ENCODE assay signal across 17 cellular contexts in the genomic region with DNA sequence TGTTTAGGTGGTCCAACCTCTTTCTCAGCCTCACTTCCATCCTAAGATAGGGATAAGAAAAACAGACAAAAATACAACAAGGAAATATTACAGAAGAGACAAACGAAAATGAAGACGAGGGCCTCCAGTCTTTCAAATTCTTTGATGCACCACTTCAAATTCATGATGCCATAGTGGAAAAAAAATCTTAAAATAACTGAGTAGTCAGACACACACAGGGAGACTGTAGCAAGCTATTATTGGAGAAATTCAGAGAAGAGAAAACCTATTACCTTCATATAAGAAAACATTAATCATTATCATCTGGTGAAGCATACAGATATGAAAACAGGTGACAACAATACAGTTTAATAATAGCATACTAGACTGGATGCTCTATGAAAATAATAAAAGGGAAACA.
DNase-seq lines count a peak whose midpoint lies in the region; ATAC-seq and TF ChIP-seq lines count a peak whose summit lies in the region.
"Had no signal": no experiment of that assay in that cellular context is flagged by ENCODE, and none has a peak within 500 bp of the region (broad histone marks: within the 10 kb centered on the region; RNA-seq: fewer than 3 reads in every experiment).

No MANE protein-coding gene starts in this region.

- H3K36me3 ChIP-seq in left ventricle myocardium inferior, result no peaks in the 10 kb centered on the region
- no peaks in the 10 kb centered on the region for H3K36me3 ChIP-seq in right atrium auricular region
- no peaks in the 10 kb centered on the region for H3K36me3 ChIP-seq in OCI-LY7 (ENCODE audit: insufficient read depth, low read length)
- H3K36me3 ChIP-seq: BLaER1 had no signal

- CTCF ChIA-PET in OCI-LY7 (lab: Charles Lee; ENCODE audit: unreplicated experiment), result no interaction called here

- H3K79me2 ChIP-seq in OCI-LY7 (ENCODE audit: insufficient read depth, low read depth, low read length), result no peaks in the 10 kb centered on the region

- intact Hi-C loops in Right ventricle myocardium superior (cut with DNase I) (no loop called here), cardiac septum (cut with DNase I) (no loop called here), left ventricle myocardium inferior (cut with micrococcal nuclease) (no loop called here), OCI-LY7 (cut with micrococcal nuclease; ENCODE audit: unreplicated experiment) (no loop called here)

- H3K4me1 ChIP-seq in left ventricle myocardium inferior, result peaks cover 5% of the 10 kb centered on the region
- H3K4me1 ChIP-seq in right atrium auricular region, result no peaks in the 10 kb centered on the region
- peaks cover 43% of the 10 kb centered on the region for H3K4me1 ChIP-seq in OCI-LY7 (ENCODE audit: insufficient read depth, low read length, poor library complexity, severe bottlenecking)
- H3K4me1 ChIP-seq: Caco-2 had no signal

- DNase-seq in Right ventricle myocardium superior (no peak), cardiac septum (ENCODE audit: low spot score) (no peak), left ventricle myocardium inferior (no peak), right atrium auricular region (ENCODE audit: low spot score) (no peak), OCI-LY7 (ENCODE audit: low spot score) (no peak)
- DNase-seq: Caco-2; CD4-positive, CD25-positive, alpha-beta regulatory T cell; CD8-positive, alpha-beta T cell; DMS153; DND-41; GM23248; H7; HCEC 1CT had no signal

- ATAC-seq in Right ventricle myocardium superior (ENCODE audit: poor library complexity) (peak; percentile 52), HG02588 (IDR thresholded peaks at IDR 0.05; ENCODE audit: unreplicated experiment) (no peak)
- ATAC-seq: CD8-positive, alpha-beta T cell had no signal

- no peaks in the 10 kb centered on the region for H4K20me1 ChIP-seq in OCI-LY7 (ENCODE audit: insufficient read depth, low read length)
- H4K20me1 ChIP-seq: BLaER1 had no signal

- TF ChIP-seq CTCF in left ventricle myocardium inferior (IDR thresholded peaks at IDR 0.05; ENCODE audit: borderline replicate concordance) (no peak), right atrium auricular region (IDR thresholded peaks at IDR 0.05) (no peak), OCI-LY7 (conservative IDR thresholded peaks at IDR 0.05; ENCODE audit: low read length) (no peak)

- H2AFZ ChIP-seq in OCI-LY7 (ENCODE audit: low read length), result peak overlapping the region; percentile 64; the same call in 1 of the 2 replicates
- H2AFZ ChIP-seq: GM23248 had no signal

- H3K9me2 ChIP-seq in OCI-LY7 (ENCODE audit: insufficient read depth, low read length), result no peaks in the 10 kb centered on the region

- H3K27me3 ChIP-seq in left ventricle myocardium inferior (ENCODE audit: low read depth), result no peaks in the 10 kb centered on the region
- no peaks in the 10 kb centered on the region for H3K27me3 ChIP-seq in right atrium auricular region
- H3K27me3 ChIP-seq: BLaER1 had no signal

- BruUV-seq in OCI-LY7 (replicated peaks; lab: Mats Ljungman, UMichigan), result no TSS peak

- H3K4me2 ChIP-seq in OCI-LY7 (ENCODE audit: low read length), result peak overlapping the region; percentile 33
- H3K4me2 ChIP-seq: BLaER1 had no signal

- POLR2A ChIA-PET in OCI-LY7 (lab: Charles Lee), result interaction anchor here (0.6 to 1.6 kb wide), 7 partner anchors 10 to 1140 kb away, joined by 3 to 4 read pairs (median 3); no protein-coding TSS in a partner anchor

- H3K27ac ChIP-seq in left ventricle myocardium inferior (replicated peaks) (peak overlapping the region; percentile 79), right atrium auricular region (peak overlapping the region in 1 of 2 donors; percentile 19), OCI-LY7 (ENCODE audit: low read depth, low read length, poor library complexity, severe bottlenecking) (no peak overlapping the region)
- H3K27ac ChIP-seq: 22Rv1, C4-2B, GM23248 had no signal

- no peaks in the 10 kb centered on the region for H3K9me3 ChIP-seq in left ventricle myocardium inferior (replicated peaks)
- H3K9me3 ChIP-seq in right atrium auricular region, result no peaks in the 10 kb centered on the region
- peaks cover 10% of the 10 kb centered on the region for H3K9me3 ChIP-seq in OCI-LY7 (ENCODE audit: low read length)

- no peak overlapping the region for H3K4me3 ChIP-seq in left ventricle myocardium inferior
- no peak overlapping the region for H3K4me3 ChIP-seq in right atrium auricular region
- H3K4me3 ChIP-seq in OCI-LY7 (ENCODE audit: low read depth, low read length, poor library complexity, severe bottlenecking), result no peak overlapping the region
- H3K4me3 ChIP-seq: BLaER1, GM23248 had no signal
